Comparison of ENCODE assay signal across 1 cellular context in the genomic region with DNA sequence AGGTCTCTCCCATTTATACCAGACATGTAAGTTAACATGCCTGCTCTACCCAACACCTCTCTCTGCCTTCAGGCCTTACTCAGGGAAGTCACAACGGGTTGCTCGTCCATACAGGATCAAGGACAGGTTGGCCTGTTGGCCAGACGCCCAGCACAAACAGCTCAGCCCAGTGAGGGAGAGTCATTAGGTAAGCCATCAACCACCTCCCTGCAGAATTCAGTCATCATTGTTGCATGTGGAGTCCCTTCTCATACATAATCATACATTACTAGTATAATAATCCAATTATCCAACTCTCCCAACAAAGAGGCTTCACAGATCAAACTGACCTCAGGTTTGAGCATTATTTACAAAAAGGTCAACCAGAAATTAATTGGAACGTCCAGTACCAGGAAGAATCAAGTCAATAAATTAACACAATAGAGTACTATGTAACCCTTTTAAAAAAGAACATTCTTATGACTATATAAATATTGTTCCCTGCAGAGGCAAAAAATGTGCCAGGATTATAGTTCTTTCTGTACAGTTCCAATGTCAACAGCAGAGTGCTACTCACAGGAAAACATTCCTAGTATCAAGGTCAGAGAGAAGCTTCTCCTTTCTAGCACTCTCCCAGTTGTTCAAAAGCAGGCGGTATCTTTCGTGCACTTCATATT.
TF ChIP-seq lines count a peak whose summit lies in the region.

No MANE protein-coding gene starts in this region.

TF ChIP-seq in HepG2, 621 proteins besides CTCF, POLR2A, EP300 and RAD21 (continued from another document):
- TF ChIP-seq ZNF616 (CRISPR knock-in tag; IDR thresholded peaks at IDR 0.05; ENCODE audit: low read depth) (no peak), ASH2L (IDR thresholded peaks at IDR 0.05; ENCODE audit: insufficient read length, low read depth, low read length) (peak; percentile 51), ZEB1 (IDR thresholded peaks at IDR 0.05; ENCODE audit: insufficient replicate concordance, low read depth) (no peak), HDAC1 (CRISPR knock-in tag; IDR thresholded peaks at IDR 0.05) (no peak), SAP130 (CRISPR knock-in tag; IDR thresholded peaks at IDR 0.05; ENCODE audit: low read depth) (peak; percentile 65), ZNF496 (CRISPR knock-in tag; IDR thresholded peaks at IDR 0.05; ENCODE audit: insufficient replicate concordance) (no peak), SSRP1 (CRISPR knock-in tag; IDR thresholded peaks at IDR 0.05) (0 out of 2 replicates have a peak, but pooled peaks have one; percentile 33), ELF3 (CRISPR knock-in tag; IDR thresholded peaks at IDR 0.05) (peak; percentile 75), ZNF510 (CRISPR knock-in tag; IDR thresholded peaks at IDR 0.05; ENCODE audit: low read depth) (no peak), CHD2 (IDR thresholded peaks at IDR 0.05; ENCODE audit: low read depth, low read length) (no peak), TBX3 (IDR thresholded peaks at IDR 0.05; ENCODE audit: borderline replicate concordance) (peak; percentile 88), RARA (CRISPR knock-in tag; IDR thresholded peaks at IDR 0.05) (peak; percentile 91), POLR2AphosphoS5 (IDR thresholded peaks at IDR 0.05; ENCODE audit: low read depth, low read length) (no peak), TEAD3 (CRISPR knock-in tag; optimal IDR thresholded peaks at IDR 0.05; ENCODE audit: borderline replicate concordance) (peak; percentile 19), MIER2 (CRISPR knock-in tag; IDR thresholded peaks at IDR 0.05) (0 out of 2 replicates have a peak, but pooled peaks have one; percentile 13), ISL2 (CRISPR knock-in tag; IDR thresholded peaks at IDR 0.05) (peak; percentile 25; the same call in 1 of the 2 replicates), TBL1XR1 (IDR thresholded peaks at IDR 0.05; ENCODE audit: borderline replicate concordance, low read length, partially characterized antibody) (no peak), FOXA1 (IDR thresholded peaks at IDR 0.05) (0 out of 2 replicates have a peak, but pooled peaks have one; percentile 58), FOXA1 (CRISPR knock-in tag; IDR thresholded peaks at IDR 0.05) (peak; percentile 82), WIZ (CRISPR knock-in tag; IDR thresholded peaks at IDR 0.05) (no peak), HDAC2 (CRISPR knock-in tag; IDR thresholded peaks at IDR 0.05) (peak; percentile 17; the same call in 1 of the 2 replicates), PHB2 (IDR thresholded peaks at IDR 0.05; ENCODE audit: partially characterized antibody) (no peak), XRCC5 (optimal IDR thresholded peaks at IDR 0.05; ENCODE audit: low read length) (no peak), ZNF558 (CRISPR knock-in tag; IDR thresholded peaks at IDR 0.05; ENCODE audit: borderline replicate concordance) (no peak), PHF21A (CRISPR knock-in tag; IDR thresholded peaks at IDR 0.05) (peak; percentile 22; the same call in 1 of the 2 replicates), SMC3 (IDR thresholded peaks at IDR 0.05; ENCODE audit: low read length) (no peak), HHEX (CRISPR knock-in tag; IDR thresholded peaks at IDR 0.05) (0 out of 2 replicates have a peak, but pooled peaks have one; percentile 0), ARNT2 (CRISPR knock-in tag; IDR thresholded peaks at IDR 0.05; ENCODE audit: low read depth) (0 out of 2 replicates have a peak, but pooled peaks have one; percentile 23), ZNF644 (CRISPR knock-in tag; IDR thresholded peaks at IDR 0.05; ENCODE audit: low read depth) (peak; percentile 86)
- TF ChIP-seq, protein P1, sequence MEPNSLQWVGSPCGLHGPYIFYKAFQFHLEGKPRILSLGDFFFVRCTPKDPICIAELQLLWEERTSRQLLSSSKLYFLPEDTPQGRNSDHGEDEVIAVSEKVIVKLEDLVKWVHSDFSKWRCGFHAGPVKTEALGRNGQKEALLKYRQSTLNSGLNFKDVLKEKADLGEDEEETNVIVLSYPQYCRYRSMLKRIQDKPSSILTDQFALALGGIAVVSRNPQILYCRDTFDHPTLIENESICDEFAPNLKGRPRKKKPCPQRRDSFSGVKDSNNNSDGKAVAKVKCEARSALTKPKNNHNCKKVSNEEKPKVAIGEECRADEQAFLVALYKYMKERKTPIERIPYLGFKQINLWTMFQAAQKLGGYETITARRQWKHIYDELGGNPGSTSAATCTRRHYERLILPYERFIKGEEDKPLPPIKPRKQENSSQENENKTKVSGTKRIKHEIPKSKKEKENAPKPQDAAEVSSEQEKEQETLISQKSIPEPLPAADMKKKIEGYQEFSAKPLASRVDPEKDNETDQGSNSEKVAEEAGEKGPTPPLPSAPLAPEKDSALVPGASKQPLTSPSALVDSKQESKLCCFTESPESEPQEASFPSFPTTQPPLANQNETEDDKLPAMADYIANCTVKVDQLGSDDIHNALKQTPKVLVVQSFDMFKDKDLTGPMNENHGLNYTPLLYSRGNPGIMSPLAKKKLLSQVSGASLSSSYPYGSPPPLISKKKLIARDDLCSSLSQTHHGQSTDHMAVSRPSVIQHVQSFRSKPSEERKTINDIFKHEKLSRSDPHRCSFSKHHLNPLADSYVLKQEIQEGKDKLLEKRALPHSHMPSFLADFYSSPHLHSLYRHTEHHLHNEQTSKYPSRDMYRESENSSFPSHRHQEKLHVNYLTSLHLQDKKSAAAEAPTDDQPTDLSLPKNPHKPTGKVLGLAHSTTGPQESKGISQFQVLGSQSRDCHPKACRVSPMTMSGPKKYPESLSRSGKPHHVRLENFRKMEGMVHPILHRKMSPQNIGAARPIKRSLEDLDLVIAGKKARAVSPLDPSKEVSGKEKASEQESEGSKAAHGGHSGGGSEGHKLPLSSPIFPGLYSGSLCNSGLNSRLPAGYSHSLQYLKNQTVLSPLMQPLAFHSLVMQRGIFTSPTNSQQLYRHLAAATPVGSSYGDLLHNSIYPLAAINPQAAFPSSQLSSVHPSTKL (CRISPR knock-in tag; IDR thresholded peaks at IDR 0.05): peak; percentile 69
- TF ChIP-seq, protein P2, sequence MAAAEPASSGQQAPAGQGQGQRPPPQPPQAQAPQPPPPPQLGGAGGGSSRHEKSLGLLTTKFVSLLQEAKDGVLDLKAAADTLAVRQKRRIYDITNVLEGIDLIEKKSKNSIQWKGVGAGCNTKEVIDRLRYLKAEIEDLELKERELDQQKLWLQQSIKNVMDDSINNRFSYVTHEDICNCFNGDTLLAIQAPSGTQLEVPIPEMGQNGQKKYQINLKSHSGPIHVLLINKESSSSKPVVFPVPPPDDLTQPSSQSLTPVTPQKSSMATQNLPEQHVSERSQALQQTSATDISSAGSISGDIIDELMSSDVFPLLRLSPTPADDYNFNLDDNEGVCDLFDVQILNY (CRISPR knock-in tag; conservative IDR thresholded peaks at IDR 0.05): no peak
- TF ChIP-seq, protein P3, sequence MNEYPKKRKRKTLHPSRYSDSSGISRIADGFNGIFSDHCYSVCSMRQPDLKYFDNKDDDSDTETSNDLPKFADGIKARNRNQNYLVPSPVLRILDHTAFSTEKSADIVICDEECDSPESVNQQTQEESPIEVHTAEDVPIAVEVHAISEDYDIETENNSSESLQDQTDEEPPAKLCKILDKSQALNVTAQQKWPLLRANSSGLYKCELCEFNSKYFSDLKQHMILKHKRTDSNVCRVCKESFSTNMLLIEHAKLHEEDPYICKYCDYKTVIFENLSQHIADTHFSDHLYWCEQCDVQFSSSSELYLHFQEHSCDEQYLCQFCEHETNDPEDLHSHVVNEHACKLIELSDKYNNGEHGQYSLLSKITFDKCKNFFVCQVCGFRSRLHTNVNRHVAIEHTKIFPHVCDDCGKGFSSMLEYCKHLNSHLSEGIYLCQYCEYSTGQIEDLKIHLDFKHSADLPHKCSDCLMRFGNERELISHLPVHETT (CRISPR knock-in tag; conservative IDR thresholded peaks at IDR 0.05): no peak
- TF ChIP-seq, protein P4, sequence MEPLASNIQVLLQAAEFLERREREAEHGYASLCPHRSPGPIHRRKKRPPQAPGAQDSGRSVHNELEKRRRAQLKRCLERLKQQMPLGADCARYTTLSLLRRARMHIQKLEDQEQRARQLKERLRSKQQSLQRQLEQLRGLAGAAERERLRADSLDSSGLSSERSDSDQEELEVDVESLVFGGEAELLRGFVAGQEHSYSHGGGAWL (CRISPR knock-in tag; IDR thresholded peaks at IDR 0.05): no peak
- TF ChIP-seq, protein P5, sequence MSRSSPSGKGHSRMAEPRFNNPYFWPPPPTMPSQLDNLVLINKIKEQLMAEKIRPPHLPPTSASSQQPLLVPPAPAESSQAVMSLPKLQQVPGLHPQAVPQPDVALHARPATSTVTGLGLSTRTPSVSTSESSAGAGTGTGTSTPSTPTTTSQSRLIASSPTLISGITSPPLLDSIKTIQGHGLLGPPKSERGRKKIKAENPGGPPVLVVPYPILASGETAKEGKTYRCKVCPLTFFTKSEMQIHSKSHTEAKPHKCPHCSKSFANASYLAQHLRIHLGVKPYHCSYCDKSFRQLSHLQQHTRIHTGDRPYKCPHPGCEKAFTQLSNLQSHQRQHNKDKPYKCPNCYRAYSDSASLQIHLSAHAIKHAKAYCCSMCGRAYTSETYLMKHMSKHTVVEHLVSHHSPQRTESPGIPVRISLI (CRISPR knock-in tag; IDR thresholded peaks at IDR 0.05; ENCODE audit: borderline replicate concordance): peak; percentile 29; the same call in 1 of the 2 replicates
- TF ChIP-seq, protein P6, sequence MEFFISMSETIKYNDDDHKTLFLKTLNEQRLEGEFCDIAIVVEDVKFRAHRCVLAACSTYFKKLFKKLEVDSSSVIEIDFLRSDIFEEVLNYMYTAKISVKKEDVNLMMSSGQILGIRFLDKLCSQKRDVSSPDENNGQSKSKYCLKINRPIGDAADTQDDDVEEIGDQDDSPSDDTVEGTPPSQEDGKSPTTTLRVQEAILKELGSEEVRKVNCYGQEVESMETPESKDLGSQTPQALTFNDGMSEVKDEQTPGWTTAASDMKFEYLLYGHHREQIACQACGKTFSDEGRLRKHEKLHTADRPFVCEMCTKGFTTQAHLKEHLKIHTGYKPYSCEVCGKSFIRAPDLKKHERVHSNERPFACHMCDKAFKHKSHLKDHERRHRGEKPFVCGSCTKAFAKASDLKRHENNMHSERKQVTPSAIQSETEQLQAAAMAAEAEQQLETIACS (CRISPR knock-in tag; IDR thresholded peaks at IDR 0.05): no peak
- TF ChIP-seq, protein P7, sequence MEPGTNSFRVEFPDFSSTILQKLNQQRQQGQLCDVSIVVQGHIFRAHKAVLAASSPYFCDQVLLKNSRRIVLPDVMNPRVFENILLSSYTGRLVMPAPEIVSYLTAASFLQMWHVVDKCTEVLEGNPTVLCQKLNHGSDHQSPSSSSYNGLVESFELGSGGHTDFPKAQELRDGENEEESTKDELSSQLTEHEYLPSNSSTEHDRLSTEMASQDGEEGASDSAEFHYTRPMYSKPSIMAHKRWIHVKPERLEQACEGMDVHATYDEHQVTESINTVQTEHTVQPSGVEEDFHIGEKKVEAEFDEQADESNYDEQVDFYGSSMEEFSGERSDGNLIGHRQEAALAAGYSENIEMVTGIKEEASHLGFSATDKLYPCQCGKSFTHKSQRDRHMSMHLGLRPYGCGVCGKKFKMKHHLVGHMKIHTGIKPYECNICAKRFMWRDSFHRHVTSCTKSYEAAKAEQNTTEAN (CRISPR knock-in tag; conservative IDR thresholded peaks at IDR 0.05): peak; percentile 76; the same call in 1 of the 2 replicates
- TF ChIP-seq, protein P8, sequence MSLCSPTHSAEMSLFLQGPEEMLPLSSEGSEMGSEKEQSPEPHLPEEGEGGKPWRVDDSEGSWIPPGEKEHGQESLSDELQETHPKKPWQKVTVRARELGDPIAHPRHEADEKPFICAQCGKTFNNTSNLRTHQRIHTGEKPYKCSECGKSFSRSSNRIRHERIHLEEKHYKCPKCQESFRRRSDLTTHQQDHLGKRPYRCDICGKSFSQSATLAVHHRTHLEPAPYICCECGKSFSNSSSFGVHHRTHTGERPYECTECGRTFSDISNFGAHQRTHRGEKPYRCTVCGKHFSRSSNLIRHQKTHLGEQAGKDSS (CRISPR knock-in tag; IDR thresholded peaks at IDR 0.05; ENCODE audit: borderline replicate concordance, low read depth): no peak
